24 cellular contexts compared by ENCODE assay signal in genomic region chr9:37243588-37244345, GRCh38.
A peak's percentile ranks its signal among the peaks of the same experiment; 100 is the strongest.
DNase-seq lines count a peak whose midpoint lies in the region; ATAC-seq, FAIRE-seq and TF ChIP-seq lines count a peak whose summit lies in the region.
"Had no signal": no experiment of that assay in that cellular context is flagged by ENCODE, and none has a peak within 500 bp of the region (broad histone marks: within the 10 kb centered on the region; RNA-seq: fewer than 3 reads in every experiment).

No MANE protein-coding gene starts in this region.

- no peak overlapping the region for H3K4me3 Mint-ChIP-seq in astrocyte (ENCODE audit: unreplicated experiment)
- no peak overlapping the region for H3K4me3 Mint-ChIP-seq in nephron progenitor cell
- H3K4me3 Mint-ChIP-seq: activated CD4-positive, alpha-beta T cell treated with anti-CD3 and anti-CD28 coated beads, Interleukin-2, amount 10 ng/mL, durations not matched to agents 24 days and 14 days; CD4-positive, CD25-positive, alpha-beta regulatory T cell; dendritic cell treated with granulocyte-macrophage colony-stimulating factor and Interleukin-4, amounts not matched to agents 40 ng/mL and 50 ng/mL, for 4 days; T-helper 1 cell treated with Interleukin-12 subunit alpha and Interleukin-12 subunit beta and Interleukin-4 antibody, amounts not matched to agents 30 μg/mL and 1 μg/mL, for 36 hours had no signal

- no peak overlapping the region for H3K9ac ChIP-seq in BLaER1
- H3K9ac ChIP-seq in astrocyte (ENCODE audit: low read length): no peak overlapping the region

- no peak for ATAC-seq in foreskin keratinocyte
- ATAC-seq: activated naive CD4-positive, alpha-beta T cell treated with anti-CD3 and anti-CD28 coated beads, Interleukin-2, amount 50 U/mL, for 72 hours; left cardiac atrium; psoas muscle; upper lobe of right lung had no signal

- peaks cover 7% of the 10 kb centered on the region for H3K4me1 Mint-ChIP-seq in astrocyte (ENCODE audit: low read depth, unreplicated experiment)
- peaks cover 6% of the 10 kb centered on the region for H3K4me1 Mint-ChIP-seq in nephron progenitor cell
- H3K4me1 Mint-ChIP-seq: activated CD4-positive, alpha-beta T cell treated with anti-CD3 and anti-CD28 coated beads, Interleukin-2, amount 10 ng/mL, durations not matched to agents 24 days and 14 days had no signal

- no peak for DNase-seq in GM19239 (ENCODE audit: insufficient read length, low spot score)
- DNase-seq in astrocyte (ENCODE audit: low read depth): peak; percentile 48
- no peak for DNase-seq in nephron progenitor cell
- DNase-seq in transverse colon: no peak
- DNase-seq in foreskin keratinocyte: no peak
- no peak for DNase-seq in uterus
- DNase-seq: activated CD4-positive, alpha-beta T cell treated with anti-CD3 and anti-CD28 coated beads, Interleukin-2, amount 10 ng/mL, durations not matched to agents 24 days and 14 days; anterior cingulate cortex; caudate nucleus; CD4-positive, CD25-positive, alpha-beta regulatory T cell; GF-D8; left cardiac atrium; NCI-H1092; NCI-H2029; NCI-H2227 treated with DMSO at 0.1 percent for 48 hours; NCI-H748 treated with DMSO at 0.1 percent for 48 hours; psoas muscle; stimulated activated CD8-positive, alpha-beta memory T cell treated with anti-CD3 and anti-CD28 coated beads, Interleukin-4, amount 100 ng/mL, for 48 hours; upper lobe of right lung had no signal

- H3K27me3 ChIP-seq in BLaER1 (no peaks in the 10 kb centered on the region), astrocyte (ENCODE audit: insufficient read depth, low read length) (no peaks in the 10 kb centered on the region), transverse colon (no peaks in the 10 kb centered on the region), foreskin keratinocyte (no peaks in the 10 kb centered on the region), uterus (no peaks in the 10 kb centered on the region)
- H3K27me3 ChIP-seq: SJSA1, upper lobe of right lung had no signal

- no peak overlapping the region for H3K4me3 ChIP-seq in BLaER1
- no peak overlapping the region for H3K4me3 ChIP-seq in astrocyte (ENCODE audit: insufficient read depth, low read depth, low read length)
- H3K4me3 ChIP-seq in transverse colon: no peak overlapping the region
- H3K4me3 ChIP-seq in uterus: no peak overlapping the region
- H3K4me3 ChIP-seq: psoas muscle, SJSA1, upper lobe of right lung had no signal

- H3K27ac Mint-ChIP-seq in astrocyte (ENCODE audit: unreplicated experiment) (no peak overlapping the region), nephron progenitor cell (peak overlapping the region; percentile 53)
- H3K27ac Mint-ChIP-seq: activated CD4-positive, alpha-beta T cell treated with anti-CD3 and anti-CD28 coated beads, Interleukin-2, amount 10 ng/mL, durations not matched to agents 24 days and 14 days; activated naive CD4-positive, alpha-beta T cell treated with anti-CD3 and anti-CD28 coated beads, Interleukin-2, amount 50 U/mL, for 72 hours; CD4-positive, CD25-positive, alpha-beta regulatory T cell; dendritic cell treated with granulocyte-macrophage colony-stimulating factor and Interleukin-4, amounts not matched to agents 40 ng/mL and 50 ng/mL, for 4 days; T-helper 1 cell treated with Interleukin-12 subunit alpha and Interleukin-12 subunit beta and Interleukin-4 antibody, amounts not matched to agents 30 μg/mL and 1 μg/mL, for 36 hours had no signal

- peak overlapping the region; percentile 29 for H3K4me2 ChIP-seq in BLaER1
- H3K4me2 ChIP-seq in astrocyte (ENCODE audit: low read length): no peak overlapping the region

- no peaks in the 10 kb centered on the region for H3K9me3 ChIP-seq in BLaER1
- no peaks in the 10 kb centered on the region for H3K9me3 ChIP-seq in astrocyte (ENCODE audit: insufficient read depth, low read depth, low read length)
- no peaks in the 10 kb centered on the region for H3K9me3 ChIP-seq in transverse colon
- H3K9me3 ChIP-seq in uterus: no peaks in the 10 kb centered on the region
- H3K9me3 ChIP-seq: psoas muscle, SJSA1, upper lobe of right lung had no signal

- peaks cover 65% of the 10 kb centered on the region for H3K36me3 ChIP-seq in BLaER1
- H3K36me3 ChIP-seq in astrocyte (ENCODE audit: insufficient read depth, low read length): no peaks in the 10 kb centered on the region
- H3K36me3 ChIP-seq in transverse colon: no peaks in the 10 kb centered on the region
- H3K36me3 ChIP-seq in uterus: no peaks in the 10 kb centered on the region
- H3K36me3 ChIP-seq: SJSA1, upper lobe of right lung had no signal

- 81 to 86% methylated on average over 5 of the region's 5 CpGs for WGBS in transverse colon (ENCODE audit: low coverage in 1 of 2), 2 donors

- H4K20me1 ChIP-seq in BLaER1 (peaks cover 99% of the 10 kb centered on the region), astrocyte (ENCODE audit: insufficient read depth, low read length) (peaks cover 8% of the 10 kb centered on the region)

- H2AFZ ChIP-seq in astrocyte (ENCODE audit: low read depth, low read length): no peak overlapping the region

- FAIRE-seq in GM19239 (lab: Jason Lieb, UNC): peak; percentile 63
- no peak for FAIRE-seq in astrocyte (lab: Jason Lieb, UNC)

- H3K4me1 ChIP-seq in BLaER1: peaks cover 95% of the 10 kb centered on the region
- H3K4me1 ChIP-seq in astrocyte (ENCODE audit: insufficient read depth, low read length): no peaks in the 10 kb centered on the region
- no peaks in the 10 kb centered on the region for H3K4me1 ChIP-seq in transverse colon
- H3K4me1 ChIP-seq in foreskin keratinocyte: no peaks in the 10 kb centered on the region
- no peaks in the 10 kb centered on the region for H3K4me1 ChIP-seq in uterus
- H3K4me1 ChIP-seq: SJSA1, upper lobe of right lung had no signal

- in situ Hi-C loops in transverse colon (cut with MboI; ENCODE audit: low pct_ligation_motif_present in 1 of 4, low pct_unique_long_range_greater_than_20kb in 1 of 4, low sequenced_read_pairs in 3 of 4): no loop called here

- peak overlapping the region; percentile 36; the same call in 1 of the 2 replicates for H3K27ac ChIP-seq in BLaER1
- H3K27ac ChIP-seq in astrocyte (ENCODE audit: low read depth, low read length): no peak overlapping the region
- no peak overlapping the region for H3K27ac ChIP-seq in transverse colon
- H3K27ac ChIP-seq in foreskin keratinocyte: no peak overlapping the region
- H3K27ac ChIP-seq in uterus: no peak overlapping the region
- H3K27ac ChIP-seq: psoas muscle, SJSA1, upper lobe of right lung had no signal

- TF ChIP-seq CTCF in astrocyte (IDR thresholded peaks at IDR 0.05; ENCODE audit: insufficient read depth, low read depth, low read length): no peak
- TF ChIP-seq CTCF in nephron progenitor cell (IDR thresholded peaks at IDR 0.05): no peak
- TF ChIP-seq CTCF in transverse colon (IDR thresholded peaks at IDR 0.05): no peak
- TF ChIP-seq CTCF in foreskin keratinocyte (conservative IDR thresholded peaks at IDR 0.05): no peak
- no peak for TF ChIP-seq CTCF in uterus (IDR thresholded peaks at IDR 0.05)

- peaks cover 8% of the 10 kb centered on the region for H3K79me2 ChIP-seq in astrocyte (ENCODE audit: insufficient read depth, low read length)

- TF ChIP-seq POLR2A in transverse colon (IDR thresholded peaks at IDR 0.05) (no peak), uterus (IDR thresholded peaks at IDR 0.05) (no peak)

- H3K36me3 Mint-ChIP-seq in astrocyte (ENCODE audit: low read depth, unreplicated experiment) (no peaks in the 10 kb centered on the region), nephron progenitor cell (ENCODE audit: low read depth) (peaks cover under 1% of the 10 kb centered on the region)
- H3K36me3 Mint-ChIP-seq: activated naive CD4-positive, alpha-beta T cell treated with anti-CD3 and anti-CD28 coated beads, Interleukin-2, amount 50 U/mL, for 72 hours had no signal

- no peaks in the 10 kb centered on the region for H3K9me3 Mint-ChIP-seq in astrocyte (ENCODE audit: unreplicated experiment)
- H3K9me3 Mint-ChIP-seq in nephron progenitor cell: no peaks in the 10 kb centered on the region
- H3K9me3 Mint-ChIP-seq: activated naive CD4-positive, alpha-beta T cell treated with anti-CD3 and anti-CD28 coated beads, Interleukin-2, amount 50 U/mL, for 72 hours; dendritic cell treated with granulocyte-macrophage colony-stimulating factor and Interleukin-4, amounts not matched to agents 40 ng/mL and 50 ng/mL, for 4 days; T-helper 1 cell treated with Interleukin-12 subunit alpha and Interleukin-12 subunit beta and Interleukin-4 antibody, amounts not matched to agents 30 μg/mL and 1 μg/mL, for 36 hours had no signal

- intact Hi-C loops in transverse colon (cut with DNase I; ENCODE audit: low total_unique reads): no loop called here
- intact Hi-C loops in uterus (cut with DNase I; ENCODE audit: low total_unique reads): no loop called here

- TF ChIP-seq EP300 in transverse colon (IDR thresholded peaks at IDR 0.05; ENCODE audit: low read depth): no peak

- no peaks in the 10 kb centered on the region for H3K27me3 Mint-ChIP-seq in astrocyte (ENCODE audit: low read depth, unreplicated experiment)
- no peaks in the 10 kb centered on the region for H3K27me3 Mint-ChIP-seq in nephron progenitor cell (ENCODE audit: low read depth, poor library complexity)
- H3K27me3 Mint-ChIP-seq: activated CD4-positive, alpha-beta T cell treated with anti-CD3 and anti-CD28 coated beads, Interleukin-2, amount 10 ng/mL, durations not matched to agents 24 days and 14 days; CD4-positive, CD25-positive, alpha-beta regulatory T cell; dendritic cell treated with granulocyte-macrophage colony-stimulating factor and Interleukin-4, amounts not matched to agents 40 ng/mL and 50 ng/mL, for 4 days had no signal
